In the genomic region with DNA sequence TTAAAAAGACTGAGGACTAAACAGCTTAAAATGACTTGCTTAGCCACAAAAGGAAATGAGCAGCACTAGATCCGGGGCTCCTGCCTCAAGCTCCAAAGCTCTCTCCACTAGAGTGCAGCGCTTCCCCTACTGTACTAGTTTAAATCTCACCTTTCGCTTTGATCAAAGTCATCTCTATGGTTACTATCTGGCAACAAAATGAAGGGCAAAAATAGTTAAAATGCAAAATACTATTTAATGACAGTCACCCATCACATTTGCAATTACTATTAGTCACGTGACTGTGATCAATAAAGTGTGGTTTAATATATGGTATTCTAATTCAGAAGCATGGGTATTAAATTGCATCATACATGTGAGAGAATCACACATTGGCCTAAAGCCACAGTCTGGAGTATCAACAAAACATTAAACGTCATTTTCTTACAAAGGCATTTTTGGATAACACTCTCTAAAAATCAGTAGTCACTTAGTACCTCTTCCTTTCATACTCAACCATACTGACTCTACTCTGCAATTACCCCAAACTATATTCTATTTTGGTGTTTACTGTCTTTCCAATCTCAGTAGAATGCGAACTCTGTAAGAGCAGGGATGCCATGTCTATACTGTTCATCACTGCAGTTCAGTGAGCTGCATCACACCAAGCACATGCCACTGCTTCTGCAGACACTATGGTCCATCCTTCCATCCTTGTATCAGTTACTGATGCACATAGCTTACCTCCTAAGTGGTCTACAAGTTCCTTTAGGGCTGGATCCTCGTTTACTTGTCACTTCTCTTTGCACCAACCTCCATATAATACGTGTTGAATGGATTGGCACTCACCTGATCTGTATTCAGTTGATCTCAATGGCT, we compare ENCODE assay signal across 8 cellular contexts. TPM values are rescaled to one million over a fixed set of nuclear protein-coding genes. Genes with fewer than 3 reads are reported as not detected.
DNase-seq lines count a peak whose midpoint lies in the region; ATAC-seq, FAIRE-seq and TF ChIP-seq lines count a peak whose summit lies in the region.

No MANE protein-coding gene starts in this region.

- H3K36me3 ChIP-seq in BJ (ENCODE audit: control insufficient read depth, insufficient read depth, low read length): peaks cover 3% of the 10 kb centered on the region; the same call in 1 of the 2 replicates
- H3K36me3 ChIP-seq in colonic mucosa: peaks cover 8% of the 10 kb centered on the region

- H3K4me3 ChIP-seq in BJ (ENCODE audit: low read depth, low read length) (no peak overlapping the region), colonic mucosa (no peak overlapping the region)

- no peaks in the 10 kb centered on the region for H3K9me3 ChIP-seq in colonic mucosa

- peak overlapping the region; percentile 31 for H3K27ac Mint-ChIP-seq in stimulated activated memory B cell treated with anti-CD40 and anti-IgM and Interleukin-4, amounts not matched to agents 10 μg/mL and 1 μg/mL and 100 μg/mL, for 72 hours

- no peak overlapping the region for H3K4me3 Mint-ChIP-seq in stimulated activated memory B cell treated with anti-CD40 and anti-IgM and Interleukin-4, amounts not matched to agents 10 μg/mL and 1 μg/mL and 100 μg/mL, for 72 hours

- peaks cover 53% of the 10 kb centered on the region for H3K4me1 Mint-ChIP-seq in stimulated activated memory B cell treated with anti-CD40 and anti-IgM and Interleukin-4, amounts not matched to agents 10 μg/mL and 1 μg/mL and 100 μg/mL, for 72 hours

- CTCF ChIA-PET in BJ (lab: Yijun Ruan, JAX): interaction anchor here (0.6 to 1.2 kb wide), 4 partner anchors 9 to 270 kb away, joined by 3 to 5 read pairs (median 3); no protein-coding TSS in a partner anchor

- H3K4me1 ChIP-seq in colonic mucosa: peaks cover 9% of the 10 kb centered on the region

- peak; percentile 44 for TF ChIP-seq CTCF in BJ (IDR thresholded peaks at IDR 0.05; ENCODE audit: insufficient read depth, low read depth, low read length)
- peak; percentile 74 for TF ChIP-seq CTCF in VCaP (conservative IDR thresholded peaks at IDR 0.05)
- TF ChIP-seq CTCF in colonic mucosa (IDR thresholded peaks at IDR 0.05): no peak

- DNase-seq in BJ (ENCODE audit: low read depth) (no peak), HTR-8/SVneo (ENCODE audit: insufficient read length, low spot score) (no peak), epithelial cell of prostate (ENCODE audit: low read depth, low spot score) (no peak), GM19239 (ENCODE audit: insufficient read length, low spot score) (no peak), putamen (ENCODE audit: low spot score) (no peak), colonic mucosa (no peak)

- FAIRE-seq in HTR-8/SVneo (lab: Jason Lieb, UNC) (peak; percentile 77), GM19239 (lab: Jason Lieb, UNC) (no peak)

- no peaks in the 10 kb centered on the region for H3K27me3 Mint-ChIP-seq in stimulated activated memory B cell treated with anti-CD40 and anti-IgM and Interleukin-4, amounts not matched to agents 10 μg/mL and 1 μg/mL and 100 μg/mL, for 72 hours

- no peaks in the 10 kb centered on the region for H3K9me3 Mint-ChIP-seq in stimulated activated memory B cell treated with anti-CD40 and anti-IgM and Interleukin-4, amounts not matched to agents 10 μg/mL and 1 μg/mL and 100 μg/mL, for 72 hours

- ATAC-seq in stimulated activated memory B cell treated with anti-CD40 and anti-IgM and Interleukin-4, amounts not matched to agents 10 μg/mL and 1 μg/mL and 100 μg/mL, for 72 hours: no peak

- H3K9ac ChIP-seq in colonic mucosa (ENCODE audit: low read depth in 2 of 2, low read length in 2 of 2): no peak overlapping the region

- intact Hi-C loops in colonic mucosa (cut with DNase I): no loop called here

- POLR2A ChIA-PET in BJ (lab: Charles Lee): no interaction called here

- peaks cover 23% of the 10 kb centered on the region for H3K36me3 Mint-ChIP-seq in stimulated activated memory B cell treated with anti-CD40 and anti-IgM and Interleukin-4, amounts not matched to agents 10 μg/mL and 1 μg/mL and 100 μg/mL, for 72 hours

- H3K27me3 ChIP-seq in BJ (ENCODE audit: control insufficient read depth, insufficient read depth, low read length) (no peaks in the 10 kb centered on the region), colonic mucosa (no peaks in the 10 kb centered on the region)

- peak overlapping the region; percentile 32 for H3K27ac ChIP-seq in VCaP
- H3K27ac ChIP-seq in epithelial cell of prostate: peak overlapping the region; percentile 68
- no peak overlapping the region for H3K27ac ChIP-seq in colonic mucosa

RNA-seq across cellular contexts. Expression of a gene that starts 6.2 kb away (rescaled TPM):
- polyA plus RNA-seq in BJ (2011; rRNA removed): 12.8 and 25.8 TPM in 2 replicates
- 8.1 and 11.6 TPM in 2 replicates for polyA minus RNA-seq in BJ (2011; rRNA and poly(A)+ RNA removed)
- total RNA-seq in colonic mucosa: 10 to 100 TPM; 39.4 to 51.1 TPM

RNA-seq across cellular contexts. Expression of a gene that starts 16.9 kb away (rescaled TPM):
- polyA plus RNA-seq in BJ (2011; rRNA removed): 4.6 and 5.5 TPM in 2 replicates
- 4.0 and 4.2 TPM in 2 replicates for polyA minus RNA-seq in BJ (2011; rRNA and poly(A)+ RNA removed)
- 10 to 100 TPM; 10.8 to 20.4 TPM for total RNA-seq in colonic mucosa
